In genomic region chr1:224433671-224434446, GRCh38 we compare ENCODE assay signal across 8 cellular contexts.
DNase-seq lines count a peak whose midpoint lies in the region; ATAC-seq and TF ChIP-seq lines count a peak whose summit lies in the region.

No MANE protein-coding gene starts in this region.

- peak; percentile 54 for DNase-seq in DMS 273 (lab: John Stamatoyannopoulos, UW; ENCODE audit: unreplicated experiment)
- DNase-seq in DMS 273 treated with DMSO at 0.1 percent for 48 hours (lab: John Stamatoyannopoulos, UW) = no peak
- peak; percentile 50 for DNase-seq in activated naive CD4-positive, alpha-beta T cell treated with Interleukin-2 at 50 U/mL for 16 hours
- DNase-seq in germinal center (ENCODE audit: low spot score) = peak; percentile 44
- no peak for DNase-seq in COLO829 (ENCODE audit: low spot score)

- no peaks in the 10 kb centered on the region for H3K27me3 ChIP-seq in OCI-LY3 (ENCODE audit: low read depth, low read length)
- H3K27me3 ChIP-seq in neutrophil = no peaks in the 10 kb centered on the region

- H4K20me1 ChIP-seq in OCI-LY3 (ENCODE audit: insufficient read depth, low read length) = peaks cover 36% of the 10 kb centered on the region

- TF ChIP-seq CTCF in OCI-LY3 (IDR thresholded peaks at IDR 0.05; ENCODE audit: low read depth, low read length) (no peak), neutrophil (IDR thresholded peaks at IDR 0.05) (peak; percentile 28)

- H3K9ac ChIP-seq in OCI-LY3 (ENCODE audit: low read length) = peak overlapping the region; percentile 81

- peaks cover 89% of the 10 kb centered on the region for H3K79me2 ChIP-seq in OCI-LY3 (ENCODE audit: low read length)

- H3K9me3 ChIP-seq in OCI-LY3 (ENCODE audit: insufficient read depth, low read length) = no peaks in the 10 kb centered on the region
- no peaks in the 10 kb centered on the region for H3K9me3 ChIP-seq in neutrophil

- H3K4me2 ChIP-seq in OCI-LY3 (ENCODE audit: low read length) = peak overlapping the region; percentile 99

- H3K4me1 ChIP-seq in OCI-LY3 (ENCODE audit: low read length) = peaks cover 47% of the 10 kb centered on the region
- peaks cover 38 to 54% of the 10 kb centered on the region in 2 experiments for H3K4me1 ChIP-seq in neutrophil (ENCODE audit: control insufficient read depth in 1 of 2, insufficient read depth in 1 of 2, low read depth in 1 of 2, low read length in 1 of 2)

- H2AFZ ChIP-seq in OCI-LY3 (ENCODE audit: low read depth, low read length) = no peak overlapping the region

- H3K27ac ChIP-seq in OCI-LY3 (ENCODE audit: low read length) (peak overlapping the region; percentile 49), neutrophil (peak overlapping the region; percentile 98)

- H3K4me3 ChIP-seq in OCI-LY3 (ENCODE audit: low read length) (peak overlapping the region; percentile 79), neutrophil (ENCODE audit: low read depth in 1 of 2, low read length in 1 of 2) (peak overlapping the region; percentile 90 to 93)

- peaks cover 27% of the 10 kb centered on the region for H3K36me3 ChIP-seq in OCI-LY3 (replicated peaks; ENCODE audit: low read depth, low read length)
- H3K36me3 ChIP-seq in neutrophil = peaks cover 15% of the 10 kb centered on the region

- ATAC-seq in GM19467 (IDR thresholded peaks at IDR 0.05; ENCODE audit: unreplicated experiment) = no peak

Comparison
In these comparisons a context has a peak if more than half of its experiments do, and no peak if none do; other contexts are left out.
1. DNase-seq: peak in DMS 273 (single experiment), activated naive CD4-positive, alpha-beta T cell treated with Interleukin-2 at 50 U/mL for 16 hours (single experiment) and germinal center (single experiment); none in DMS 273 treated with DMSO at 0.1 percent for 48 hours (single experiment) and COLO829 (single experiment).